In genomic region chr3:69251078-69251805, GRCh38 we compare ENCODE assay signal across 1 cellular context.
TF ChIP-seq lines count a peak whose summit lies in the region.

No MANE protein-coding gene starts in this region.

TF ChIP-seq in HEK293, 187 proteins besides CTCF, POLR2A, EP300 and RAD21 (continued from another document and continues in another):
- TF ChIP-seq ZNF26 (tag by site-specific recombination; IDR thresholded peaks at IDR 0.05) (no peak), GLI4 (tag by site-specific recombination; IDR thresholded peaks at IDR 0.05) (no peak), ZNF138 (tag by site-specific recombination; IDR thresholded peaks at IDR 0.05; ENCODE audit: borderline replicate concordance) (no peak), ZNF132 (tag by site-specific recombination; IDR thresholded peaks at IDR 0.05; ENCODE audit: borderline replicate concordance) (no peak), ZBTB26 (tag by site-specific recombination; optimal IDR thresholded peaks at IDR 0.05) (no peak), INSM2 (tag by site-specific recombination; IDR thresholded peaks at IDR 0.05) (peak; percentile 36; the same call in 1 of the 2 replicates), SCRT2 (tag by site-specific recombination; IDR thresholded peaks at IDR 0.05) (no peak), ZXDB (tag by site-specific recombination; IDR thresholded peaks at IDR 0.05) (0 out of 2 replicates have a peak, but pooled peaks have one; percentile 19), ZNF174 (tag by site-specific recombination; IDR thresholded peaks at IDR 0.05) (no peak), OSR2 (tag by site-specific recombination; IDR thresholded peaks at IDR 0.05) (peak; percentile 78; the same call in 1 of the 2 replicates), ZIC2 (tag by site-specific recombination; IDR thresholded peaks at IDR 0.05) (no peak), ZNF19 (tag by site-specific recombination; IDR thresholded peaks at IDR 0.05; ENCODE audit: low read depth) (no peak), WT1 (tag by site-specific recombination; IDR thresholded peaks at IDR 0.05) (peak; percentile 93), ZNF280D (tag by site-specific recombination; IDR thresholded peaks at IDR 0.05) (no peak), ZBTB20 (tag by site-specific recombination; IDR thresholded peaks at IDR 0.05) (no peak), ZBTB44 (tag by site-specific recombination; IDR thresholded peaks at IDR 0.05) (no peak), ZNF404 (tag by site-specific recombination; IDR thresholded peaks at IDR 0.05) (no peak), GLIS2 (tag by site-specific recombination; IDR thresholded peaks at IDR 0.05) (no peak), ZNF629 (tag by site-specific recombination; IDR thresholded peaks at IDR 0.05) (no peak), SP3 (tag by site-specific recombination; IDR thresholded peaks at IDR 0.05) (no peak), ZNF501 (tag by site-specific recombination; IDR thresholded peaks at IDR 0.05) (no peak), ZNF366 (tag by site-specific recombination; conservative IDR thresholded peaks at IDR 0.05) (no peak), ZFHX2 (tag by site-specific recombination; conservative IDR thresholded peaks at IDR 0.05) (no peak), ZNF48 (tag by site-specific recombination; IDR thresholded peaks at IDR 0.05) (no peak), ZNF600 (tag by site-specific recombination; IDR thresholded peaks at IDR 0.05) (no peak), ZNF157 (tag by site-specific recombination; IDR thresholded peaks at IDR 0.05) (no peak), ZBTB17 (tag by site-specific recombination; IDR thresholded peaks at IDR 0.05) (peak; percentile 65; the same call in 1 of the 2 replicates), ZNF184 (tag by site-specific recombination; IDR thresholded peaks at IDR 0.05) (no peak), ZNF175 (tag by site-specific recombination; IDR thresholded peaks at IDR 0.05) (no peak), ZNF677 (tag by site-specific recombination; IDR thresholded peaks at IDR 0.05) (no peak), ZNF2 (tag by site-specific recombination; IDR thresholded peaks at IDR 0.05) (no peak), YY2 (tag by site-specific recombination; IDR thresholded peaks at IDR 0.05) (no peak), ZNF626 (tag by site-specific recombination; IDR thresholded peaks at IDR 0.05) (no peak), ZNF223 (tag by site-specific recombination; IDR thresholded peaks at IDR 0.05) (no peak), ZNF280C (tag by site-specific recombination; IDR thresholded peaks at IDR 0.05) (no peak), ZNF701 (tag by site-specific recombination; IDR thresholded peaks at IDR 0.05) (no peak), ZNF658 (tag by site-specific recombination; IDR thresholded peaks at IDR 0.05) (no peak), SP7 (tag by site-specific recombination; IDR thresholded peaks at IDR 0.05) (peak; percentile 36; the same call in 1 of the 2 replicates), PRDM1 (tag by site-specific recombination; IDR thresholded peaks at IDR 0.05) (no peak), ZBTB21 (tag by site-specific recombination; IDR thresholded peaks at IDR 0.05) (no peak), HOXC10 (CRISPR knock-in tag; IDR thresholded peaks at IDR 0.05) (no peak), ZNF664 (tag by site-specific recombination; IDR thresholded peaks at IDR 0.05) (no peak), FEZF1 (tag by site-specific recombination; IDR thresholded peaks at IDR 0.05) (peak; percentile 73), ZNF211 (tag by site-specific recombination; IDR thresholded peaks at IDR 0.05; ENCODE audit: low read depth) (no peak), ZNF23 (tag by site-specific recombination; IDR thresholded peaks at IDR 0.05; ENCODE audit: borderline replicate concordance) (no peak), GLI2 (tag by site-specific recombination; IDR thresholded peaks at IDR 0.05; ENCODE audit: borderline replicate concordance, low read depth) (peak; percentile 59; the same call in 1 of the 2 replicates), ZNF514 (tag by site-specific recombination; IDR thresholded peaks at IDR 0.05) (no peak), ZNF426 (tag by site-specific recombination; IDR thresholded peaks at IDR 0.05) (no peak), ZNF362 (tag by site-specific recombination; IDR thresholded peaks at IDR 0.05) (no peak), ZNF580 (tag by site-specific recombination; IDR thresholded peaks at IDR 0.05) (no peak), ELK4 (IDR thresholded peaks at IDR 0.05; ENCODE audit: borderline replicate concordance, low read depth, low read length) (no peak), TCF7L2 (IDR thresholded peaks at IDR 0.05; ENCODE audit: borderline replicate concordance, low read depth, low read length) (0 out of 2 replicates have a peak, but pooled peaks have one; percentile 63), ZBTB48 (tag by site-specific recombination; IDR thresholded peaks at IDR 0.05) (no peak), KLF10 (tag by site-specific recombination; IDR thresholded peaks at IDR 0.05) (0 out of 2 replicates have a peak, but pooled peaks have one; percentile 27), IKZF3 (tag by site-specific recombination; IDR thresholded peaks at IDR 0.05) (0 out of 2 replicates have a peak, but pooled peaks have one; percentile 4), KLF7 (tag by site-specific recombination; IDR thresholded peaks at IDR 0.05; ENCODE audit: borderline replicate concordance) (no peak), ZNF645 (tag by site-specific recombination; IDR thresholded peaks at IDR 0.05) (no peak), ZNF354C (tag by site-specific recombination; IDR thresholded peaks at IDR 0.05; ENCODE audit: borderline replicate concordance, low read depth) (no peak)
